ENCODE assay signal across 1 cellular context in the genomic region with DNA sequence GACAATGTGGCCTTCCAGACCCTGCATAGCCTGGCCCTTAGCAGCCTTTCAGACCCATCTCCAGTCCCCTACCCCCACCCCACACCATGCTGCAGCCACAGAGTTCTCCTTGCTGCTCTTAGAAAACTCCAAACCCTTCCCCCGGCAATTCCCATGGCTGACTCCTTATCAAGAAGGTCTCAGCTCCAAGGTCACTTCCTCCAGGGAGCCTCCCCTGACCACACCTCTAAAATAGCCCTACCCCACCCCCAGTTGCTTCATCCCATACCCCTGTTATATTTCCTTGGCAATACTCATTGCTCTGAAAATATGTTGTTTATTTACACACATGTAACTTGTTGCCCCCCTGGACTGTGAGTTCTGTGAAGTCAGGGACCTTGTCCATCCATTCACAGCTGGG.
TF ChIP-seq lines count a peak whose summit lies in the region.

No MANE protein-coding gene starts in this region.

TF ChIP-seq in H1, 55 proteins besides CTCF, POLR2A, EP300 and RAD21:
- TF ChIP-seq ASH2L (IDR thresholded peaks at IDR 0.05; ENCODE audit: low read length) (no peak), SAP30 (IDR thresholded peaks at IDR 0.05; ENCODE audit: insufficient read depth, insufficient replicate concordance, low read length) (no peak), CBX8 (IDR thresholded peaks at IDR 0.05; ENCODE audit: borderline replicate concordance, low read depth, low read length) (no peak), FOSL1 (IDR thresholded peaks at IDR 0.05; ENCODE audit: insufficient read depth, low read depth, low read length) (no peak), BACH1 (IDR thresholded peaks at IDR 0.05; ENCODE audit: low read length) (no peak), CREB1 (IDR thresholded peaks at IDR 0.05) (no peak), JUND (IDR thresholded peaks at IDR 0.05; ENCODE audit: low read length) (no peak), SIN3A (conservative IDR thresholded peaks at IDR 0.05 in 1 of 2, IDR thresholded peaks at IDR 0.05 in 1 of 2; ENCODE audit: low read depth in 1 of 2, low read length in 2 of 2) (no peak), RFX5 (IDR thresholded peaks at IDR 0.05; ENCODE audit: borderline replicate concordance, low read depth, low read length) (no peak), CTBP2 (IDR thresholded peaks at IDR 0.05; ENCODE audit: borderline replicate concordance, insufficient read depth, insufficient read length, low read length) (no peak), SRF (IDR thresholded peaks at IDR 0.05; ENCODE audit: low read depth, low read length) (no peak)
- TF ChIP-seq, protein P1, sequence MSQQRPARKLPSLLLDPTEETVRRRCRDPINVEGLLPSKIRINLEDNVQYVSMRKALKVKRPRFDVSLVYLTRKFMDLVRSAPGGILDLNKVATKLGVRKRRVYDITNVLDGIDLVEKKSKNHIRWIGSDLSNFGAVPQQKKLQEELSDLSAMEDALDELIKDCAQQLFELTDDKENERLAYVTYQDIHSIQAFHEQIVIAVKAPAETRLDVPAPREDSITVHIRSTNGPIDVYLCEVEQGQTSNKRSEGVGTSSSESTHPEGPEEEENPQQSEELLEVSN (IDR thresholded peaks at IDR 0.05), result no peak
